ENCODE assay signal across 9 cellular contexts in genomic region chr14:32202468-32202865, GRCh38. TPM values are rescaled to one million over a fixed set of nuclear protein-coding genes. Genes with fewer than 3 reads are reported as not detected.
A peak's percentile ranks its signal among the peaks of the same experiment; 100 is the strongest.
DNase-seq lines count a peak whose midpoint lies in the region; ATAC-seq and TF ChIP-seq lines count a peak whose summit lies in the region.
"Had no signal": no experiment of that assay in that cellular context is flagged by ENCODE, and none has a peak within 500 bp of the region (broad histone marks: within the 10 kb centered on the region; RNA-seq: fewer than 3 reads in every experiment).

No MANE protein-coding gene starts in this region.

- H3K27ac ChIP-seq in CD8-positive, alpha-beta memory T cell (ENCODE audit: low read depth, low read length), result peak overlapping the region; percentile 97
- H3K27ac ChIP-seq in KMS-11 (peak overlapping the region; percentile 85), iPS-20b (ENCODE audit: low read length) (no peak overlapping the region), stomach smooth muscle (ENCODE audit: low read length) (peak overlapping the region; percentile 79)

- POLR2A ChIA-PET in CD8-positive, alpha-beta memory T cell (lab: Charles Lee), result interaction anchor here (0.8 to 3.0 kb wide), 2 partner anchors 126 to 1176 kb away, joined by 4 to 21 read pairs; partner anchors contain the start of gene ARHGAP5
- POLR2A ChIA-PET in GM10248 (lab: Yijun Ruan, JAX), result no interaction called here

- H3K9me3 ChIP-seq in CD8-positive, alpha-beta memory T cell (ENCODE audit: low read length), result no peaks in the 10 kb centered on the region
- H3K9me3 ChIP-seq in iPS-20b (ENCODE audit: insufficient read depth, low read depth, low read length) (no peaks in the 10 kb centered on the region), stomach smooth muscle (ENCODE audit: control insufficient read depth in 2 of 2, low read length in 2 of 2) (no peaks in the 10 kb centered on the region)

- no peaks in the 10 kb centered on the region for H3K36me3 ChIP-seq in CD8-positive, alpha-beta memory T cell (ENCODE audit: insufficient read depth, low read length)
- H3K36me3 ChIP-seq in KMS-11 (ENCODE audit: insufficient read depth) (no peaks in the 10 kb centered on the region), iPS-20b (ENCODE audit: insufficient read depth, low read depth, low read length) (no peaks in the 10 kb centered on the region), stomach smooth muscle (ENCODE audit: control insufficient read depth in 2 of 2, insufficient read depth in 2 of 2, low read length in 2 of 2) (no peaks in the 10 kb centered on the region)

- no peaks in the 10 kb centered on the region for H3K79me2 ChIP-seq in KMS-11 (ENCODE audit: insufficient read depth, low read depth)

- peaks cover 3 to 8% of the 10 kb centered on the region in 2 donors for H3K27me3 Mint-ChIP-seq in CD8-positive, alpha-beta memory T cell
- peaks cover 4% of the 10 kb centered on the region for H3K27me3 Mint-ChIP-seq in activated naive CD8-positive, alpha-beta T cell treated with anti-CD3 and anti-CD28 coated beads for 36 hours

- CTCF ChIA-PET in CD8-positive, alpha-beta memory T cell (lab: Charles Lee), result interaction anchor here (0.7 to 1.9 kb wide), 2 partner anchors 125 to 127 kb away, joined by 3 to 18 read pairs; partner anchors contain the start of gene ARHGAP5
- CTCF ChIA-PET in GM10248 (lab: Yijun Ruan, JAX), result interaction anchor here (1.6 kb wide), 2 partner anchors 52 to 129 kb away, joined by 3 to 5 read pairs; no protein-coding TSS in a partner anchor

- H3K4me1 Mint-ChIP-seq in CD8-positive, alpha-beta memory T cell, result peaks cover 29 to 43% (median 40%) of the 10 kb centered on the region in 3 donors
- peaks cover 53% of the 10 kb centered on the region for H3K4me1 Mint-ChIP-seq in activated naive CD8-positive, alpha-beta T cell treated with anti-CD3 and anti-CD28 coated beads for 36 hours

- no peak for ATAC-seq in HG02870 (IDR thresholded peaks at IDR 0.05; ENCODE audit: unreplicated experiment)

- TF ChIP-seq CTCF in KMS-11 (conservative IDR thresholded peaks at IDR 0.05; ENCODE audit: low read depth, low read length) (no peak), GM10248 (IDR thresholded peaks at IDR 0.05; ENCODE audit: control extremely low read depth, extremely low read depth, low read depth, missing control alignments) (no peak)

- peaks cover 0 to 14% (median 0%) of the 10 kb centered on the region in 3 donors for H3K36me3 Mint-ChIP-seq in CD8-positive, alpha-beta memory T cell
- H3K36me3 Mint-ChIP-seq in activated naive CD8-positive, alpha-beta T cell treated with anti-CD3 and anti-CD28 coated beads for 36 hours, result peaks cover 4% of the 10 kb centered on the region

- H3K4me1 ChIP-seq in CD8-positive, alpha-beta memory T cell (ENCODE audit: insufficient read depth, low read length), result peaks cover 16% of the 10 kb centered on the region
- peaks cover 42% of the 10 kb centered on the region for H3K4me1 ChIP-seq in KMS-11 (ENCODE audit: low read depth, poor library complexity, severe bottlenecking)
- H3K4me1 ChIP-seq in iPS-20b (ENCODE audit: insufficient read depth, low read length), result no peaks in the 10 kb centered on the region
- H3K4me1 ChIP-seq in stomach smooth muscle (ENCODE audit: control insufficient read depth, insufficient read depth, low read length), result peaks cover 10% of the 10 kb centered on the region

- no peaks in the 10 kb centered on the region for H3K27me3 ChIP-seq in CD8-positive, alpha-beta memory T cell (ENCODE audit: insufficient read depth, low read length, poor library complexity, severe bottlenecking)
- H3K27me3 ChIP-seq in KMS-11 (ENCODE audit: insufficient read depth, low read depth) (no peaks in the 10 kb centered on the region), iPS-20b (ENCODE audit: insufficient read depth, low read length) (peaks cover 28% of the 10 kb centered on the region), stomach smooth muscle (ENCODE audit: control insufficient read depth in 1 of 2, insufficient read depth in 2 of 2, low read length in 2 of 2) (no peaks in the 10 kb centered on the region)

- H3K4me3 Mint-ChIP-seq in CD8-positive, alpha-beta memory T cell, result peak overlapping the region; percentile 85 to 97 (median 92)
- peak overlapping the region; percentile 91 for H3K4me3 Mint-ChIP-seq in activated naive CD8-positive, alpha-beta T cell treated with anti-CD3 and anti-CD28 coated beads for 36 hours

- peak overlapping the region; percentile 93 for H3K4me2 ChIP-seq in KMS-11

- H3K9ac ChIP-seq in KMS-11, result peak overlapping the region; percentile 92; the same call in 1 of the 2 replicates
- peak overlapping the region; percentile 91; the same call in 1 of the 2 replicates for H3K9ac ChIP-seq in iPS-20b (ENCODE audit: low read depth, low read length)
- peak overlapping the region; percentile 74 to 93 for H3K9ac ChIP-seq in stomach smooth muscle (ENCODE audit: low read length in 2 of 2)

- DNase-seq in CD8-positive, alpha-beta memory T cell, result no peak
- DNase-seq in activated naive CD8-positive, alpha-beta T cell treated with anti-CD3 and anti-CD28 coated beads for 36 hours, result no peak
- no peak for DNase-seq in COR-L47 (lab: John Stamatoyannopoulos, UW)
- DNase-seq in GM10248 (ENCODE audit: extremely low spot score), result no peak

- peak overlapping the region; percentile 80 for H2AFZ ChIP-seq in KMS-11 (ENCODE audit: low read depth)

- peaks cover 0 to 3% (median 0%) of the 10 kb centered on the region in 5 donors for H3K9me3 Mint-ChIP-seq in CD8-positive, alpha-beta memory T cell
- peaks cover 1% of the 10 kb centered on the region for H3K9me3 Mint-ChIP-seq in activated naive CD8-positive, alpha-beta T cell treated with anti-CD3 and anti-CD28 coated beads for 36 hours

- peak overlapping the region; percentile 95 to 100 (median 99) for H3K27ac Mint-ChIP-seq in CD8-positive, alpha-beta memory T cell
- peak overlapping the region; percentile 100 for H3K27ac Mint-ChIP-seq in activated naive CD8-positive, alpha-beta T cell treated with anti-CD3 and anti-CD28 coated beads for 36 hours

- H4K20me1 ChIP-seq in KMS-11 (ENCODE audit: insufficient read depth), result no peaks in the 10 kb centered on the region

- peak overlapping the region; percentile 85 for H3K4me3 ChIP-seq in CD8-positive, alpha-beta memory T cell (ENCODE audit: low read length)
- no peak overlapping the region for H3K4me3 ChIP-seq in KMS-11 (IDR thresholded peaks at IDR 0.05; ENCODE audit: insufficient read depth, low read depth, low read length)
- H3K4me3 ChIP-seq in iPS-20b (ENCODE audit: low read length), result peak overlapping the region; percentile 94
- peak overlapping the region; percentile 68 to 87 for H3K4me3 ChIP-seq in stomach smooth muscle (ENCODE audit: low read length in 2 of 2)

RNA-seq across cellular contexts. Expression of gene RNU6-8, which starts 0.6 kb away (rescaled TPM):
- not detected for total RNA-seq in CD8-positive, alpha-beta memory T cell
- not detected for polyA plus RNA-seq in CD8-positive, alpha-beta memory T cell
- total RNA-seq in activated naive CD8-positive, alpha-beta T cell treated with anti-CD3 and anti-CD28 coated beads for 36 hours, result not detected
- total RNA-seq: LHCN-M2 had no signal

RNA-seq across cellular contexts. Expression of gene RNU6-7, which starts 0.6 kb away (rescaled TPM):
- not detected for total RNA-seq in CD8-positive, alpha-beta memory T cell
- polyA plus RNA-seq in CD8-positive, alpha-beta memory T cell, result not detected
- total RNA-seq in activated naive CD8-positive, alpha-beta T cell treated with anti-CD3 and anti-CD28 coated beads for 36 hours, result not detected
- total RNA-seq: LHCN-M2 had no signal
